ENCODE assay signal across 23 cellular contexts in genomic region chr6:1297746-1298145, GRCh38. TPM values are rescaled to one million over a fixed set of nuclear protein-coding genes. Genes with fewer than 3 reads are reported as not detected.
DNase-seq lines count a peak whose midpoint lies in the region; ATAC-seq and TF ChIP-seq lines count a peak whose summit lies in the region.
"Had no signal": no experiment of that assay in that cellular context is flagged by ENCODE, and none has a peak within 500 bp of the region (broad histone marks: within the 10 kb centered on the region; RNA-seq: fewer than 3 reads in every experiment).

No MANE protein-coding gene starts in this region.

- TF ChIP-seq CTCF in SK-N-SH (IDR thresholded peaks at IDR 0.05) (no peak), natural killer cell (IDR thresholded peaks at IDR 0.05) (no peak)

- H3K4me3 ChIP-seq in SK-N-SH (ENCODE audit: low read depth in 2 of 2, low read length in 1 of 2) (no peak overlapping the region; a peak in 1 of 4 replicates), SJSA1 (no peak overlapping the region), skeletal muscle cell (ENCODE audit: low read depth, low read length) (no peak overlapping the region)

- TF ChIP-seq EP300 in SK-N-SH (IDR thresholded peaks at IDR 0.05; ENCODE audit: borderline replicate concordance in 1 of 2, low read depth in 1 of 2, low read length in 1 of 2): no peak

- no peak for DNase-seq in SK-N-SH
- peak in 1 of 2 experiments; percentile 57 for DNase-seq in SJSA1 (ENCODE audit: low read depth in 1 of 2, low spot score in 2 of 2)
- peak; percentile 62 for DNase-seq in fibroblast of peridontal ligament (ENCODE audit: extremely low read depth)
- DNase-seq in skeletal muscle cell (ENCODE audit: low read depth): peak; percentile 43
- DNase-seq in cortex of kidney (lab: John Stamatoyannopoulos, UW): no peak
- no peak for DNase-seq in stimulated activated naive CD8-positive, alpha-beta T cell treated with anti-CD3 and anti-CD28 coated beads, Interleukin-15, amount 100 ng/mL, for 72 hours
- DNase-seq in natural killer cell: no peak
- DNase-seq: activated CD8-positive, alpha-beta memory T cell treated with anti-CD3 and anti-CD28 coated beads for 24 hours; activated naive CD4-positive, alpha-beta T cell treated with anti-CD3 and anti-CD28 coated beads, Interleukin-2, amount 50 U/mL, for 16 hours; activated T-cell treated with anti-CD3 and anti-CD28 coated beads, Interleukin-2, amount 50 U/mL, for 4 hours; CD4-positive, CD25-positive, alpha-beta regulatory T cell; effector memory CD8-positive, alpha-beta T cell; hypothalamus; kidney; mesendoderm; naive thymus-derived CD4-positive, alpha-beta T cell; NCI-H1048; right cardiac atrium; SW 1271 had no signal

- H3K4me1 ChIP-seq in SK-N-SH (ENCODE audit: control insufficient read depth in 1 of 2, insufficient read depth in 2 of 2, low read depth in 1 of 2, low read length in 1 of 2) (no peaks in the 10 kb centered on the region), SJSA1 (replicated peaks) (peaks cover 34% of the 10 kb centered on the region)

- no peaks in the 10 kb centered on the region for H3K36me3 Mint-ChIP-seq in natural killer cell
- H3K36me3 Mint-ChIP-seq: CD4-positive, CD25-positive, alpha-beta regulatory T cell; naive thymus-derived CD4-positive, alpha-beta T cell had no signal

- H3K9ac ChIP-seq in SK-N-SH: no peak overlapping the region

- no peaks in the 10 kb centered on the region for H3K4me1 Mint-ChIP-seq in stimulated activated naive CD8-positive, alpha-beta T cell treated with anti-CD3 and anti-CD28 coated beads, Interleukin-15, amount 100 ng/mL, for 72 hours
- H3K4me1 Mint-ChIP-seq in natural killer cell: no peaks in the 10 kb centered on the region
- H3K4me1 Mint-ChIP-seq: CD4-positive, CD25-positive, alpha-beta regulatory T cell; naive thymus-derived CD4-positive, alpha-beta T cell had no signal

- H3K27ac ChIP-seq in SK-N-SH (ENCODE audit: low read depth in 2 of 2, low read length in 1 of 2): no peak overlapping the region
- peak overlapping the region; percentile 27; the same call in 1 of the 2 replicates for H3K27ac ChIP-seq in SJSA1
- H3K27ac ChIP-seq: 22Rv1 had no signal

- no peaks in the 10 kb centered on the region for H3K36me3 ChIP-seq in SK-N-SH (replicated peaks in 1 of 2; ENCODE audit: control insufficient read depth in 1 of 2, insufficient read depth in 2 of 2, low read length in 1 of 2)
- no peaks in the 10 kb centered on the region for H3K36me3 ChIP-seq in SJSA1

- no peak overlapping the region for H3K4me3 Mint-ChIP-seq in stimulated activated naive CD8-positive, alpha-beta T cell treated with anti-CD3 and anti-CD28 coated beads, Interleukin-15, amount 100 ng/mL, for 72 hours
- no peak overlapping the region for H3K4me3 Mint-ChIP-seq in natural killer cell
- H3K4me3 Mint-ChIP-seq: activated T-cell treated with anti-CD3 and anti-CD28 coated beads, Interleukin-2, amount 50 U/mL, for 4 hours; CD4-positive, CD25-positive, alpha-beta regulatory T cell; effector memory CD8-positive, alpha-beta T cell; naive thymus-derived CD4-positive, alpha-beta T cell had no signal

- intact Hi-C loops in natural killer cell (cut with micrococcal nuclease): no loop called here

- H3K27me3 Mint-ChIP-seq in stimulated activated naive CD8-positive, alpha-beta T cell treated with anti-CD3 and anti-CD28 coated beads, Interleukin-15, amount 100 ng/mL, for 72 hours: peaks cover 51% of the 10 kb centered on the region
- H3K27me3 Mint-ChIP-seq in natural killer cell (ENCODE audit: low read depth in 2 of 2): peaks cover 32 to 49% of the 10 kb centered on the region in 2 donors

- no peak for TF ChIP-seq RAD21 in SK-N-SH (IDR thresholded peaks at IDR 0.05; ENCODE audit: low read length)

- CTCF ChIA-PET in SK-N-SH (lab: Yijun Ruan, JAX): no interaction called here

- H3K4me2 ChIP-seq in SK-N-SH: no peak overlapping the region

- no peaks in the 10 kb centered on the region for H3K79me2 ChIP-seq in SK-N-SH (ENCODE audit: insufficient read depth)

- H3K27ac Mint-ChIP-seq in stimulated activated naive CD8-positive, alpha-beta T cell treated with anti-CD3 and anti-CD28 coated beads, Interleukin-15, amount 100 ng/mL, for 72 hours: no peak overlapping the region
- H3K27ac Mint-ChIP-seq in natural killer cell: no peak overlapping the region
- H3K27ac Mint-ChIP-seq: CD4-positive, CD25-positive, alpha-beta regulatory T cell; effector memory CD8-positive, alpha-beta T cell; naive thymus-derived CD4-positive, alpha-beta T cell had no signal

- no peaks in the 10 kb centered on the region for H3K9me3 Mint-ChIP-seq in stimulated activated naive CD8-positive, alpha-beta T cell treated with anti-CD3 and anti-CD28 coated beads, Interleukin-15, amount 100 ng/mL, for 72 hours
- no peaks in the 10 kb centered on the region for H3K9me3 Mint-ChIP-seq in natural killer cell
- H3K9me3 Mint-ChIP-seq: effector memory CD8-positive, alpha-beta T cell had no signal

- POLR2A ChIA-PET in SK-N-SH (lab: Yijun Ruan, JAX): no interaction called here

- no peaks in the 10 kb centered on the region for H3F3A ChIP-seq in SK-N-SH (replicated peaks; ENCODE audit: insufficient read depth)

- no peaks in the 10 kb centered on the region for H3K9me2 ChIP-seq in SK-N-SH

- WGBS in SK-N-SH (ENCODE audit: low lambda C conversion rate): 4% methylated on average over 4 of the region's 4 CpGs

- no peak overlapping the region for H2AFZ ChIP-seq in SK-N-SH (ENCODE audit: low read depth)

- H4K20me1 ChIP-seq in SK-N-SH (ENCODE audit: insufficient read depth): no peaks in the 10 kb centered on the region

- H3K9me3 ChIP-seq in SK-N-SH (no peaks in the 10 kb centered on the region), SJSA1 (replicated peaks) (no peaks in the 10 kb centered on the region; the same call in 1 of the 2 replicates)

- H3K27me3 ChIP-seq in SK-N-SH (ENCODE audit: insufficient read depth) (peaks cover 9% of the 10 kb centered on the region), SJSA1 (replicated peaks) (no peaks in the 10 kb centered on the region)

- ATAC-seq in SK-N-SH treated with all-trans-retinoic acid at 6 μM for 48 hours: no peak
- no peak for ATAC-seq in stimulated activated naive CD8-positive, alpha-beta T cell treated with anti-CD3 and anti-CD28 coated beads, Interleukin-15, amount 100 ng/mL, for 72 hours
- ATAC-seq in natural killer cell: no peak
- ATAC-seq: activated T-cell treated with anti-CD3 and anti-CD28 coated beads, Interleukin-2, amount 50 U/mL, for 4 hours; effector memory CD8-positive, alpha-beta T cell; naive thymus-derived CD4-positive, alpha-beta T cell; right cardiac atrium had no signal

TF ChIP-seq in SK-N-SH, 30 proteins besides CTCF, POLR2A, EP300 and RAD21:
- peak; percentile 10; the same call in 1 of the 2 replicates for TF ChIP-seq TCF12 (IDR thresholded peaks at IDR 0.05)
- no peak for TF ChIP-seq RCOR1 (IDR thresholded peaks at IDR 0.05; ENCODE audit: low read length)
TF ChIP-seq in SK-N-SH: peak in this region for 1.

TF ChIP-seq in SK-N-SH treated with all-trans-retinoic acid at 6 μM for 48 hours, 23 proteins besides CTCF, POLR2A, EP300 and RAD21:
- TF ChIP-seq TOX (CRISPR knock-in tag; IDR thresholded peaks at IDR 0.05; ENCODE audit: borderline replicate concordance) (no peak), OSR1 (CRISPR knock-in tag; IDR thresholded peaks at IDR 0.05) (no peak), ZC3H10 (CRISPR knock-in tag; IDR thresholded peaks at IDR 0.05) (no peak), ARNTL (CRISPR knock-in tag; IDR thresholded peaks at IDR 0.05; ENCODE audit: borderline replicate concordance, low read depth) (no peak)

RNA-seq across cellular contexts. Expression of gene FOXQ1, which starts 14.2 kb away (rescaled TPM):
- polyA plus RNA-seq in SK-N-SH (2012; rRNA removed): not detected in 2 replicates
- not detected in 2 replicates for polyA plus RNA-seq in SK-N-SH (2012; cell fraction: cytosol; rRNA removed)
- polyA plus RNA-seq in SK-N-SH (2012; cell fraction: nucleus; rRNA removed): not detected in 2 replicates
- total RNA-seq in SJSA1 (2014; rRNA removed; shearing (Covaris generic)): 0.66 and 2.0 TPM in 2 replicates
- not detected for total RNA-seq in natural killer cell
- total RNA-seq: activated T-cell treated with anti-CD3 and anti-CD28 coated beads, Interleukin-2, amount 50 U/mL, for 4 hours; CD4-positive, CD25-positive, alpha-beta regulatory T cell; H1; naive thymus-derived CD4-positive, alpha-beta T cell; osteocyte; right cardiac atrium had no signal
- polyA plus RNA-seq: CD4-positive, CD25-positive, alpha-beta regulatory T cell; naive thymus-derived CD4-positive, alpha-beta T cell; right cardiac atrium had no signal

Comparison
In these comparisons a context has a peak if more than half of its experiments do, and no peak if none do; other contexts are left out.
1. DNase-seq: peak in fibroblast of peridontal ligament (single experiment) and skeletal muscle cell (single experiment); none in SK-N-SH (single experiment), cortex of kidney (single experiment), stimulated activated naive CD8-positive, alpha-beta T cell treated with anti-CD3 and anti-CD28 coated beads, Interleukin-15, amount 100 ng/mL, for 72 hours (0 of 2) and natural killer cell (single experiment).